21 cellular contexts compared by ENCODE assay signal in genomic region chr13:22031702-22032286, GRCh38.
"Had no signal": no experiment of that assay in that cellular context is flagged by ENCODE, and none has a peak within 500 bp of the region (broad histone marks: within the 10 kb centered on the region; RNA-seq: fewer than 3 reads in every experiment).

No MANE protein-coding gene starts in this region.

- FAIRE-seq: keratinocyte had no signal

- H3K27me3 ChIP-seq: colonic mucosa, ovary, right lobe of liver, stomach, thyroid gland, vagina had no signal

- H3K9me3 ChIP-seq: colonic mucosa, ovary, right lobe of liver, stomach, thyroid gland, vagina had no signal

- H3K27ac ChIP-seq: colonic mucosa, ovary, right lobe of liver, stomach, thyroid gland, vagina had no signal

- DNase-seq: colonic mucosa; dermis blood vessel endothelial cell; effector memory CD8-positive, alpha-beta T cell; erythroblast; natural killer cell; occipital lobe; ovary; right lobe of liver; stimulated activated CD4-positive, alpha-beta T cell treated with anti-CD3 and anti-CD28 coated beads, Interleukin-12 subunit alpha, Interleukin-12 subunit beta, amount 100 ng/mL, for 4 hours; stimulated activated CD4-positive, alpha-beta T cell treated with anti-CD3 and anti-CD28 coated beads, Interleukin-1b, Interleukin-23, amount 100 ng/mL, for 48 hours; stimulated activated CD4-positive, alpha-beta T cell treated with anti-CD3 and anti-CD28 coated beads, Interleukin-4, amount 100 ng/mL, for 1 hour; stimulated activated CD8-positive, alpha-beta memory T cell treated with anti-CD3 and anti-CD28 coated beads, Interleukin-4, amount 100 ng/mL, for 48 hours; stimulated activated naive CD4-positive, alpha-beta T cell treated with Interleukin-2 at 50 U/mL for 16 hours; stomach; thyroid gland; trophoblast cell had no signal

- H3K36me3 ChIP-seq: colonic mucosa, ovary, right lobe of liver, stomach, thyroid gland, vagina had no signal

- H3K4me3 ChIP-seq: colonic mucosa, lung, ovary, right lobe of liver, smooth muscle cell, stomach, thyroid gland, vagina had no signal

- H3K4me1 ChIP-seq: colonic mucosa, right lobe of liver, stomach, thyroid gland, vagina had no signal

- ATAC-seq: effector memory CD8-positive, alpha-beta T cell; left lobe of liver; natural killer cell; right lobe of liver had no signal
